In genomic region chr9:69759478-69760277, GRCh38 we compare ENCODE assay signal across 8 cellular contexts. TPM values are rescaled to one million over a fixed set of nuclear protein-coding genes. Genes with fewer than 3 reads are reported as not detected.
A peak's percentile ranks its signal among the peaks of the same experiment; 100 is the strongest.
DNase-seq lines count a peak whose midpoint lies in the region; ATAC-seq and TF ChIP-seq lines count a peak whose summit lies in the region.

A gene with protein sequence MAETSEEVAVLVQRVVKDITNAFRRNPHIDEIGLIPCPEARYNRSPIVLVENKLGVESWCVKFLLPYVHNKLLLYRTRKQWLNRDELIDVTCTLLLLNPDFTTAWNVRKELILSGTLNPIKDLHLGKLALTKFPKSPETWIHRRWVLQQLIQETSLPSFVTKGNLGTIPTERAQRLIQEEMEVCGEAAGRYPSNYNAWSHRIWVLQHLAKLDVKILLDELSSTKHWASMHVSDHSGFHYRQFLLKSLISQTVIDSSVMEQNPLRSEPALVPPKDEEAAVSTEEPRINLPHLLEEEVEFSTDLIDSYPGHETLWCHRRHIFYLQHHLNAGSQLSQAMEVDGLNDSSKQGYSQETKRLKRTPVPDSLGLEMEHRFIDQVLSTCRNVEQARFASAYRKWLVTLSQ (minus strand): TSS chr9:69760011. CDS start chr9:69759938, 73 bp downstream.

- POLR2A ChIA-PET in activated naive CD8-positive, alpha-beta T cell treated with anti-CD3 and anti-CD28 coated beads, Interleukin-2, amount 10 ng/mL, durations not matched to agents 7 days and 5 days (lab: Charles Lee), result interaction anchor here (0.6 to 1.4 kb wide), 8 partner anchors 13 to 659 kb away, joined by 3 to 11 read pairs (median 4); no protein-coding TSS in a partner anchor

- intact Hi-C loops in Right ventricle myocardium inferior (cut with DNase I), result loop anchor here (1.0 to 10.0 kb wide), 4 partner anchors 87 to 725 kb away; partner anchors contain the start of genes APBA1 and FXN
- intact Hi-C loops in ovary (cut with DNase I), result loop anchor here in 1 of 4 donors (5.0 kb wide), 1 partner anchor 87 kb away; the partner anchor contains the start of gene APBA1

- H3F3A ChIP-seq in SU-DHL-6 (ENCODE audit: insufficient read depth), result 0 out of 2 replicates have a peak, but pooled peaks cover 4% of the 10 kb centered on the region

- H3K4me3 Mint-ChIP-seq in activated naive CD8-positive, alpha-beta T cell treated with anti-CD3 and anti-CD28 coated beads, Interleukin-2, amount 10 ng/mL, durations not matched to agents 7 days and 5 days, result peak within 1 kb of the TSS; percentile 96

- peak within 1 kb of the TSS; percentile 98 for H3K27ac Mint-ChIP-seq in activated naive CD8-positive, alpha-beta T cell treated with anti-CD3 and anti-CD28 coated beads, Interleukin-2, amount 10 ng/mL, durations not matched to agents 7 days and 5 days

- TF ChIP-seq EP300 in ovary (IDR thresholded peaks at IDR 0.05), result no peak

- H2AFZ ChIP-seq in SU-DHL-6 (ENCODE audit: low read depth, low read length, severe bottlenecking), result peak within 1 kb of the TSS; percentile 99

- peak; percentile 64 for TF ChIP-seq POLR2A in ovary (IDR thresholded peaks at IDR 0.05)

- H3K4me2 ChIP-seq in SU-DHL-6 (ENCODE audit: low read depth, low read length, poor library complexity, severe bottlenecking), result peak within 1 kb of the TSS; percentile 100

- peak within 1 kb of the TSS; percentile 84 for H3K9ac ChIP-seq in SU-DHL-6 (ENCODE audit: low read length)

- TF ChIP-seq CTCF in GM12865 (IDR thresholded peaks at IDR 0.05; ENCODE audit: insufficient read depth, low read depth, low read length, missing control alignments) (no peak), SU-DHL-6 (IDR thresholded peaks at IDR 0.05; ENCODE audit: insufficient read depth, low read length, poor library complexity, severe bottlenecking) (no peak), ovary (IDR thresholded peaks at IDR 0.05) (peak in 1 of 3 donors; percentile 13)

- peaks cover 45% of the 10 kb centered on the region for H3K79me2 ChIP-seq in SU-DHL-6 (ENCODE audit: insufficient read depth, low read length)

- no peaks in the 10 kb centered on the region for H3K27me3 ChIP-seq in SU-DHL-6 (ENCODE audit: low read length)
- H3K27me3 ChIP-seq in ovary, result no peaks in the 10 kb centered on the region
- H3K27me3 ChIP-seq in thymus (ENCODE audit: control insufficient read depth, insufficient read depth), result no peaks in the 10 kb centered on the region

- H3K27ac ChIP-seq in SU-DHL-6 (ENCODE audit: low read depth, low read length) (peak within 1 kb of the TSS; percentile 87), ovary (peak within 1 kb of the TSS; percentile 90), thymus (ENCODE audit: low read depth) (peak within 1 kb of the TSS; percentile 96)

- peaks cover 18% of the 10 kb centered on the region for H3K4me1 Mint-ChIP-seq in activated naive CD8-positive, alpha-beta T cell treated with anti-CD3 and anti-CD28 coated beads, Interleukin-2, amount 10 ng/mL, durations not matched to agents 7 days and 5 days

- no peaks in the 10 kb centered on the region for H3K9me2 ChIP-seq in SU-DHL-6 (replicated peaks; ENCODE audit: insufficient read depth, low read length)

- H3K9me3 ChIP-seq in SU-DHL-6 (ENCODE audit: insufficient read depth, low read length), result no peaks in the 10 kb centered on the region
- H3K9me3 ChIP-seq in ovary, result no peaks in the 10 kb centered on the region
- no peaks in the 10 kb centered on the region for H3K9me3 ChIP-seq in thymus (ENCODE audit: control insufficient read depth)

- H3K36me3 Mint-ChIP-seq in activated naive CD8-positive, alpha-beta T cell treated with anti-CD3 and anti-CD28 coated beads, Interleukin-2, amount 10 ng/mL, durations not matched to agents 7 days and 5 days, result peaks cover 8% of the 10 kb centered on the region

- H3K36me3 ChIP-seq in SU-DHL-6 (ENCODE audit: low read length) (peaks cover 15% of the 10 kb centered on the region; the same call in 1 of the 2 replicates), ovary (no peaks in the 10 kb centered on the region), thymus (ENCODE audit: control insufficient read depth, insufficient read depth) (no peaks in the 10 kb centered on the region)

- peak within 1 kb of the TSS; percentile 95 for H3K4me3 ChIP-seq in GM12865 (ENCODE audit: low read depth, low read length)
- H3K4me3 ChIP-seq in SU-DHL-6 (ENCODE audit: insufficient read depth, low read length, poor library complexity, severe bottlenecking), result peak within 1 kb of the TSS; percentile 75
- peak within 1 kb of the TSS; percentile 68 for H3K4me3 ChIP-seq in ovary
- peak within 1 kb of the TSS; percentile 91 for H3K4me3 ChIP-seq in thymus (ENCODE audit: low read length)

- H3K4me1 ChIP-seq in ovary (ENCODE audit: insufficient read depth) (peaks cover 2% of the 10 kb centered on the region), thymus (ENCODE audit: control insufficient read depth, insufficient read depth, low read length) (peaks cover 12% of the 10 kb centered on the region)

- WGBS in ovary, 3 donors, result 0 to 1% (median 1%) methylated on average over 54 to 95 of the region's 95 CpGs
- under 1% methylated on average over 95 of the region's 95 CpGs for WGBS in thymus

- H3K9me3 Mint-ChIP-seq in activated naive CD8-positive, alpha-beta T cell treated with anti-CD3 and anti-CD28 coated beads, Interleukin-2, amount 10 ng/mL, durations not matched to agents 7 days and 5 days, result no peaks in the 10 kb centered on the region

- peak; percentile 90 for ATAC-seq in HG02678 (IDR thresholded peaks at IDR 0.05; ENCODE audit: unreplicated experiment)
- ATAC-seq in activated naive CD8-positive, alpha-beta T cell treated with anti-CD3 and anti-CD28 coated beads, Interleukin-2, amount 10 ng/mL, durations not matched to agents 7 days and 5 days (ENCODE audit: low read depth), result peak; percentile 80
- peak; percentile 98 for ATAC-seq in Right ventricle myocardium inferior

- no peaks in the 10 kb centered on the region for H4K20me1 ChIP-seq in SU-DHL-6 (ENCODE audit: low read depth, low read length)

- H3K27me3 Mint-ChIP-seq in activated naive CD8-positive, alpha-beta T cell treated with anti-CD3 and anti-CD28 coated beads, Interleukin-2, amount 10 ng/mL, durations not matched to agents 7 days and 5 days, result no peaks in the 10 kb centered on the region

- peak; percentile 95 for DNase-seq in GM12865 (ENCODE audit: low read depth)
- DNase-seq in NCI-H1105 treated with DMSO at 0.1 percent for 48 hours (lab: John Stamatoyannopoulos, UW), result peak; percentile 88
- DNase-seq in activated naive CD8-positive, alpha-beta T cell treated with anti-CD3 and anti-CD28 coated beads, Interleukin-2, amount 10 ng/mL, durations not matched to agents 7 days and 5 days, result peak; percentile 97
- peak; percentile 97 for DNase-seq in Right ventricle myocardium inferior (ENCODE audit: missing footprints)
- DNase-seq in ovary, result peak; percentile 89 to 95 (median 92)

RNA-seq across cellular contexts. Expression of the gene that starts here (rescaled TPM):
- 10 to 100 TPM; 68.4 to 69.6 TPM for total RNA-seq in activated naive CD8-positive, alpha-beta T cell treated with anti-CD3 and anti-CD28 coated beads, Interleukin-2, amount 10 ng/mL, durations not matched to agents 7 days and 5 days
- 24.2 TPM for total RNA-seq in Right ventricle myocardium inferior
- 10 to 100 TPM; 38.5 to 63.0 (median 49.5) TPM for total RNA-seq in ovary
- polyA plus RNA-seq in ovary, result 10 to 100 TPM in 1 of 2 donors, 1 to 10 TPM in 1; 9.8 to 19.1 TPM
- polyA plus RNA-seq in thymus, result 16.6 TPM

Comparison
In these comparisons a context has a peak if more than half of its experiments do, and no peak if none do; other contexts are left out.
1. Peak in every context shown above with its lines: DNase-seq, ATAC-seq, H3K4me3 ChIP-seq and H3K27ac ChIP-seq.